Comparison of ENCODE assay signal across 17 cellular contexts in genomic region chr22:39689421-39689820, GRCh38.
"Had no signal": no experiment of that assay in that cellular context is flagged by ENCODE, and none has a peak within 500 bp of the region (broad histone marks: within the 10 kb centered on the region; RNA-seq: fewer than 3 reads in every experiment).

No MANE protein-coding gene starts in this region.

- H3K4me1 ChIP-seq: left lung had no signal

- DNase-seq: activated CD4-positive, alpha-beta T cell treated with anti-CD3 and anti-CD28 coated beads, Interleukin-2, amount 50 U/mL, for 4 hours; activated effector memory CD4-positive, alpha-beta T cell treated with anti-CD3 and anti-CD28 coated beads, Interleukin-2, amount 50 U/mL, for 16 hours; activated T-cell treated with anti-CD3 and anti-CD28 coated beads, Interleukin-2, amount 50 U/mL, for 48 hours; cortex of kidney; effector CD8-positive, alpha-beta T cell; esophagus squamous epithelium; glutamatergic neuron; kidney; natural killer cell; ovary; sigmoid colon; spleen; stomach had no signal

- H3K27me3 Mint-ChIP-seq: activated naive CD4-positive, alpha-beta T cell treated with anti-CD3 and anti-CD28 coated beads, Interleukin-2, amount 50 U/mL, for 24 hours had no signal

- H3K4me3 ChIP-seq: adrenal gland, esophagus squamous epithelium, left lung, ovary, sigmoid colon, spleen, stomach had no signal

- ATAC-seq: activated CD4-positive, CD25-positive, alpha-beta regulatory T cell treated with anti-CD3 and anti-CD28 coated beads, Interleukin-2, amount 50 U/mL, for 24 hours; left lung; natural killer cell had no signal

- H3K27me3 ChIP-seq: adrenal gland, ovary had no signal

- H3K27ac ChIP-seq: adrenal gland, esophagus squamous epithelium, left lung, ovary, sigmoid colon, spleen, stomach had no signal

- H3K36me3 Mint-ChIP-seq: activated naive CD4-positive, alpha-beta T cell treated with anti-CD3 and anti-CD28 coated beads, Interleukin-2, amount 50 U/mL, for 24 hours; natural killer cell had no signal

- H3K4me1 Mint-ChIP-seq: activated naive CD4-positive, alpha-beta T cell treated with anti-CD3 and anti-CD28 coated beads, Interleukin-2, amount 50 U/mL, for 24 hours had no signal

- H3K4me3 Mint-ChIP-seq: activated naive CD4-positive, alpha-beta T cell treated with anti-CD3 and anti-CD28 coated beads, Interleukin-2, amount 50 U/mL, for 24 hours; natural killer cell had no signal

- H3K27ac Mint-ChIP-seq: activated naive CD4-positive, alpha-beta T cell treated with anti-CD3 and anti-CD28 coated beads, Interleukin-2, amount 50 U/mL, for 24 hours; natural killer cell had no signal

- H3K36me3 ChIP-seq: adrenal gland, esophagus squamous epithelium, left lung, ovary, sigmoid colon, spleen, stomach had no signal

- H3K9me3 ChIP-seq: adrenal gland, esophagus squamous epithelium, left lung, ovary, sigmoid colon, spleen, stomach had no signal

- H3K9me3 Mint-ChIP-seq: activated naive CD4-positive, alpha-beta T cell treated with anti-CD3 and anti-CD28 coated beads, Interleukin-2, amount 50 U/mL, for 24 hours; natural killer cell had no signal
